Comparison of ENCODE assay signal across 13 cellular contexts in the genomic region with DNA sequence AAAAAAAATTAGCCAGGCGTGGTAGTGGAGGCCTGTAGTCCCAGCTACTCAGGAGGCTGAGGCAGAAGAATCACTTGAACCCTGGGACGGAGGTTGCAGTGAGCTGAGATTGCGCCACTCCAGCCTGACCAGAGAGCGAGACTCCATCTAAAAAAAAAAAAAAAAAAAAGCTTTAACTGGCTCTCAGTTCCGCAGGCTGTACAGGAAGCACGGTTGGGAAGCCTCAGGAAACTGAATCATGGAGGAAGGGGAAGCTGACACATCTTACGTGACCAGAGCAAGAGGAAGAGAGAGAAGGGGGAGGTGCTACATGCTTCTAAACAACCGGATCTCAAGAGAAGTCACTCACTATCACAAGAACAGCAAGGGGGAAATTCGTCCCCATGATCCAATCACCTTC.
DNase-seq lines count a peak whose midpoint lies in the region; ATAC-seq, FAIRE-seq and TF ChIP-seq lines count a peak whose summit lies in the region.
"Had no signal": no experiment of that assay in that cellular context is flagged by ENCODE, and none has a peak within 500 bp of the region (broad histone marks: within the 10 kb centered on the region; RNA-seq: fewer than 3 reads in every experiment).

No MANE protein-coding gene starts in this region.

- no peaks in the 10 kb centered on the region for H3K27me3 ChIP-seq in SK-N-SH (ENCODE audit: insufficient read depth)
- H3K27me3 ChIP-seq in H1 (replicated peaks in 1 of 4; ENCODE audit: control insufficient read depth in 3 of 4, extremely low read depth in 1 of 4, insufficient read depth in 3 of 4, low read length in 3 of 4), result no peaks in the 10 kb centered on the region

- H3K56ac ChIP-seq in H1 (replicated peaks; ENCODE audit: insufficient read length, low read depth, low read length), result no peak overlapping the region

- H4K5ac ChIP-seq in H1 (ENCODE audit: insufficient read length, low read depth, low read length), result no peak overlapping the region

- no peak overlapping the region for H2BK20ac ChIP-seq in H1 (ENCODE audit: low read length)

- H3K27ac ChIP-seq in SK-N-SH (ENCODE audit: low read depth in 2 of 2, low read length in 1 of 2) (no peak overlapping the region), H1 (ENCODE audit: low read depth, low read length) (no peak overlapping the region)
- H3K27ac ChIP-seq: SK-N-MC had no signal

- ATAC-seq in SK-N-SH treated with all-trans-retinoic acid at 6 μM for 48 hours (no peak), GM19467 (IDR thresholded peaks at IDR 0.05; ENCODE audit: unreplicated experiment) (no peak), GM18520 (IDR thresholded peaks at IDR 0.05; ENCODE audit: unreplicated experiment) (no peak), GM21737 (IDR thresholded peaks at IDR 0.05; ENCODE audit: unreplicated experiment) (no peak)
- peak; percentile 83 to 88 for ATAC-seq in stimulated activated naive B cell treated with anti-CD40 and anti-IgM and Interleukin-4, amounts not matched to agents 10 μg/mL and 1 μg/mL and 100 μg/mL, for 72 hours (replicated peaks)

- H2AFZ ChIP-seq in SK-N-SH (ENCODE audit: low read depth), result peak overlapping the region; percentile 37
- peak overlapping the region; percentile 94 for H2AFZ ChIP-seq in H1 (ENCODE audit: low read length)

- DNase-seq in SK-N-SH, result no peak
- peak; percentile 88 for DNase-seq in NOMO-1 treated with dmso at 0.1 percent for 144 hours (lab: John Stamatoyannopoulos, UW; ENCODE audit: unreplicated experiment)
- DNase-seq in H1 (ENCODE audit: low read depth in 1 of 2, low spot score in 2 of 2), result no peak
- peak; percentile 5 for DNase-seq in stimulated activated naive B cell treated with anti-CD40 and anti-IgM and Interleukin-4, amounts not matched to agents 10 μg/mL and 1 μg/mL and 100 μg/mL, for 72 hours
- DNase-seq: 8988T, NCI-H2029 had no signal

- no peak overlapping the region for H3K4me2 ChIP-seq in SK-N-SH
- no peak overlapping the region for H3K4me2 ChIP-seq in H1 (ENCODE audit: insufficient read depth in 1 of 2, low read depth in 2 of 2, low read length in 2 of 2)

- CTCF ChIA-PET in SK-N-SH (lab: Yijun Ruan, JAX) (interaction anchor here (0.5 kb wide), 1 partner anchor 607 kb away, joined by 3 read pairs; no protein-coding TSS in a partner anchor), H1 (lab: Charles Lee; ENCODE audit: partially characterized antibody) (interaction anchor here (0.6 to 1.2 kb wide), 4 partner anchors 91 to 443 kb away, joined by 3 read pairs; no protein-coding TSS in a partner anchor)

- H3K23ac ChIP-seq in H1 (ENCODE audit: insufficient read length), result no peak overlapping the region

- no peak overlapping the region for H2BK120ac ChIP-seq in H1 (replicated peaks; ENCODE audit: low read depth, low read length)

- H3K36me3 Mint-ChIP-seq in stimulated activated naive B cell treated with anti-CD40 and anti-IgM and Interleukin-4, amounts not matched to agents 10 μg/mL and 1 μg/mL and 100 μg/mL, for 72 hours, result peaks cover 0 to 3% of the 10 kb centered on the region in 2 donors

- H3K4me1 Mint-ChIP-seq in stimulated activated naive B cell treated with anti-CD40 and anti-IgM and Interleukin-4, amounts not matched to agents 10 μg/mL and 1 μg/mL and 100 μg/mL, for 72 hours, result peaks cover 4 to 14% of the 10 kb centered on the region in 2 donors
- H3K4me1 Mint-ChIP-seq: neural crest cell had no signal

- H4K91ac ChIP-seq in H1 (replicated peaks; ENCODE audit: insufficient read length, low read length), result no peak overlapping the region

- TF ChIP-seq EP300 in SK-N-SH (IDR thresholded peaks at IDR 0.05; ENCODE audit: borderline replicate concordance in 1 of 2, low read depth in 1 of 2, low read length in 1 of 2) (no peak), H1 (IDR thresholded peaks at IDR 0.05; ENCODE audit: borderline replicate concordance in 1 of 2, low read depth in 2 of 2, low read length in 2 of 2) (no peak)

- no peak overlapping the region for H2BK15ac ChIP-seq in H1 (ENCODE audit: low read length)

- no peak overlapping the region for H3K18ac ChIP-seq in H1 (ENCODE audit: extremely low read depth, low read length)

- no peak overlapping the region for H2BK12ac ChIP-seq in H1 (ENCODE audit: low read depth, low read length)

- H3K9me2 ChIP-seq in SK-N-SH, result no peaks in the 10 kb centered on the region

- H4K20me1 ChIP-seq in SK-N-SH (ENCODE audit: insufficient read depth) (no peaks in the 10 kb centered on the region), H1 (replicated peaks in 1 of 2; ENCODE audit: control insufficient read depth in 1 of 2, insufficient read depth in 2 of 2, low read length in 2 of 2) (no peaks in the 10 kb centered on the region)

- no peaks in the 10 kb centered on the region for H3K27me3 Mint-ChIP-seq in stimulated activated naive B cell treated with anti-CD40 and anti-IgM and Interleukin-4, amounts not matched to agents 10 μg/mL and 1 μg/mL and 100 μg/mL, for 72 hours

- no peak overlapping the region for H3K4ac ChIP-seq in H1 (replicated peaks; ENCODE audit: insufficient read length, low read depth, low read length)

- peaks cover 7 to 8% of the 10 kb centered on the region in 2 donors for H3K9me3 Mint-ChIP-seq in stimulated activated naive B cell treated with anti-CD40 and anti-IgM and Interleukin-4, amounts not matched to agents 10 μg/mL and 1 μg/mL and 100 μg/mL, for 72 hours
- H3K9me3 Mint-ChIP-seq: neural crest cell had no signal

- no peaks in the 10 kb centered on the region for H3K79me1 ChIP-seq in H1 (ENCODE audit: low read depth, low read length)

- H3K4me1 ChIP-seq in SK-N-SH (ENCODE audit: control insufficient read depth in 1 of 2, insufficient read depth in 2 of 2, low read depth in 1 of 2, low read length in 1 of 2) (no peaks in the 10 kb centered on the region; a peak in 1 of 4 replicates), H1 (replicated peaks in 1 of 4; ENCODE audit: control insufficient read depth in 3 of 4, insufficient read depth in 4 of 4, low read length in 3 of 4) (no peaks in the 10 kb centered on the region)

- H3K9me3 ChIP-seq in SK-N-SH, result no peaks in the 10 kb centered on the region
- no peaks in the 10 kb centered on the region for H3K9me3 ChIP-seq in H1 (ENCODE audit: insufficient read depth in 2 of 2, low read depth in 1 of 2, low read length in 1 of 2)

- H3K14ac ChIP-seq in H1 (ENCODE audit: insufficient read length), result no peak overlapping the region

- no peak overlapping the region for H2BK5ac ChIP-seq in H1 (ENCODE audit: low read depth, low read length)

- H2AK5ac ChIP-seq in H1 (ENCODE audit: low read depth, low read length), result no peak overlapping the region

- H3K27ac Mint-ChIP-seq in stimulated activated naive B cell treated with anti-CD40 and anti-IgM and Interleukin-4, amounts not matched to agents 10 μg/mL and 1 μg/mL and 100 μg/mL, for 72 hours, result peak overlapping the region; percentile 37

- peak overlapping the region in 1 of 2 donors; percentile 10 for H3K4me3 Mint-ChIP-seq in stimulated activated naive B cell treated with anti-CD40 and anti-IgM and Interleukin-4, amounts not matched to agents 10 μg/mL and 1 μg/mL and 100 μg/mL, for 72 hours
- H3K4me3 Mint-ChIP-seq: neural crest cell had no signal

- H3K9ac ChIP-seq in SK-N-SH, result no peak overlapping the region
- no peak overlapping the region for H3K9ac ChIP-seq in H1 (replicated peaks in 1 of 4; ENCODE audit: extremely low read depth in 1 of 4, low read depth in 3 of 4, low read length in 3 of 4)

- no peak for TF ChIP-seq RAD21 in SK-N-SH (IDR thresholded peaks at IDR 0.05; ENCODE audit: low read length)
- TF ChIP-seq RAD21 in H1 (IDR thresholded peaks at IDR 0.05 in 1 of 2, conservative IDR thresholded peaks at IDR 0.05 in 1 of 2; ENCODE audit: low read depth in 2 of 2, low read length in 2 of 2), result no peak

- H3K79me2 ChIP-seq in SK-N-SH (ENCODE audit: insufficient read depth) (no peaks in the 10 kb centered on the region), H1 (ENCODE audit: control insufficient read depth in 1 of 2, insufficient read depth in 2 of 2, low read length in 2 of 2) (no peaks in the 10 kb centered on the region)

- no peak overlapping the region for H3K4me3 ChIP-seq in SK-N-SH (ENCODE audit: low read depth in 2 of 2, low read length in 1 of 2)
- H3K4me3 ChIP-seq in H1 (ENCODE audit: extremely low read depth in 1 of 4, insufficient read depth in 2 of 4, low read depth in 3 of 4, low read length in 4 of 4), result no peak overlapping the region
- H3K4me3 ChIP-seq: SK-N-MC had no signal

- H3K36me3 ChIP-seq in SK-N-SH (replicated peaks in 1 of 2; ENCODE audit: control insufficient read depth in 1 of 2, insufficient read depth in 2 of 2, low read length in 1 of 2) (no peaks in the 10 kb centered on the region), H1 (ENCODE audit: control insufficient read depth in 2 of 4, insufficient read depth in 4 of 4, low read length in 3 of 4) (no peaks in the 10 kb centered on the region)

- H3K23me2 ChIP-seq in H1 (ENCODE audit: low read depth, low read length), result no peaks in the 10 kb centered on the region

- H3F3A ChIP-seq in SK-N-SH (replicated peaks; ENCODE audit: insufficient read depth), result no peaks in the 10 kb centered on the region

- no peak for FAIRE-seq in H1 (lab: Jason Lieb, UNC)
- FAIRE-seq: astrocyte had no signal

- 50% methylated on average over 9 of the region's 9 CpGs for WGBS in SK-N-SH (ENCODE audit: low lambda C conversion rate)
- WGBS in H1 (ENCODE audit: extremely low coverage in 1 of 2, insufficient coverage in 1 of 2, insufficient read length in 1 of 2, insufficient replicate concordance in 2 of 2, low coverage in 1 of 2, low lambda C conversion rate in 2 of 2, missing lambda C conversion rate in 1 of 2), 2 experiments, result 87% methylated on average over 6 of the region's 9 CpGs; no CpG with 5 or more reads in 1 of the 2 experiments

- no peak overlapping the region for H4K8ac ChIP-seq in H1 (ENCODE audit: extremely low read depth, insufficient read depth, low read length)

- TF ChIP-seq CTCF in SK-N-SH (IDR thresholded peaks at IDR 0.05) (no peak), H1 (IDR thresholded peaks at IDR 0.05; ENCODE audit: control extremely low read depth in 1 of 3, insufficient read depth in 1 of 3, low read depth in 1 of 3, low read length in 3 of 3) (no peak)

- no peak for TF ChIP-seq POLR2A in H1 (IDR thresholded peaks at IDR 0.05; ENCODE audit: control extremely low read depth in 1 of 2, low read depth in 2 of 2, low read length in 2 of 2)

- POLR2A ChIA-PET in SK-N-SH (lab: Yijun Ruan, JAX), result no interaction called here
- POLR2A ChIA-PET in H1 (lab: Charles Lee; ENCODE audit: partially characterized antibody), result no interaction called here

TF ChIP-seq in SK-N-SH, 30 proteins besides CTCF, POLR2A, EP300 and RAD21 (continues in another document):
- TF ChIP-seq ELF1 (IDR thresholded peaks at IDR 0.05), result no peak
- no peak for TF ChIP-seq GATA2 (CRISPR knock-in tag; IDR thresholded peaks at IDR 0.05)

TF ChIP-seq in SK-N-SH treated with all-trans-retinoic acid at 6 μM for 48 hours, 23 proteins besides CTCF, POLR2A, EP300 and RAD21 (continues in another document):
- TF ChIP-seq RARB (CRISPR knock-in tag; IDR thresholded peaks at IDR 0.05), result no peak
- no peak for TF ChIP-seq BACH2 (CRISPR knock-in tag; IDR thresholded peaks at IDR 0.05; ENCODE audit: borderline replicate concordance)
- TF ChIP-seq ESRRG (CRISPR knock-in tag; IDR thresholded peaks at IDR 0.05), result no peak

TF ChIP-seq in H1, 55 proteins besides CTCF, POLR2A, EP300 and RAD21 (continues in another document):
- TF ChIP-seq BCL11A (IDR thresholded peaks at IDR 0.05; ENCODE audit: low read depth in 2 of 2, low read length in 2 of 2) (no peak), RBBP5 (IDR thresholded peaks at IDR 0.05; ENCODE audit: borderline replicate concordance, low read depth, low read length) (no peak), TAF1 (IDR thresholded peaks at IDR 0.05; ENCODE audit: low read depth, low read length) (no peak)

Comparison
In these comparisons a context has a peak if more than half of its experiments do, and no peak if none do; other contexts are left out.
1. DNase-seq: peak in NOMO-1 treated with dmso at 0.1 percent for 144 hours (single experiment) and stimulated activated naive B cell treated with anti-CD40 and anti-IgM and Interleukin-4, amounts not matched to agents 10 μg/mL and 1 μg/mL and 100 μg/mL, for 72 hours (single experiment); none in SK-N-SH (single experiment) and H1 (0 of 2).
2. ATAC-seq: peak in stimulated activated naive B cell treated with anti-CD40 and anti-IgM and Interleukin-4, amounts not matched to agents 10 μg/mL and 1 μg/mL and 100 μg/mL, for 72 hours (2 of 2); none in SK-N-SH treated with all-trans-retinoic acid at 6 μM for 48 hours (single experiment), GM19467 (single experiment), GM18520 (single experiment) and GM21737 (single experiment).